In the genomic region with DNA sequence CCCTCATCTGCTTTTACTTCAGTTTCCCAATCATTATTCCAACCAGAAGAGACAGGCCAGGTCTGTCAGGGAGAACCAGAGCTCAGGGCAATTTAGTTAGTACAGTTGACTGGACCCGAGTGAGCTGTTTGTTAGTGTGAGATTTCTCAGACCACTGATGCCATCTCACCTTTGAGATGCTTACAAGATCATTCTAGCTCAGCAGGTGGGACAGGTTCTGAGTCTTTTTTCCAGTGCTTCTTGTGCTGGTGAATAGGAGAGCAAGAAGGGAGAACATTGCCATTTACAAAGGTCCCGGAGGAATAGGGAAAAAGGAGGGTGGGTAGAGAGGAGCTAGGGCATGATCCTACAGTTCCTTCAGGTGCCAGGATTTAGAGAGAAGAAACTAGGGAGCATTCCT, we compare ENCODE assay signal across 26 cellular contexts.
"Had no signal": no experiment of that assay in that cellular context is flagged by ENCODE, and none has a peak within 500 bp of the region (broad histone marks: within the 10 kb centered on the region; RNA-seq: fewer than 3 reads in every experiment).

No MANE protein-coding gene starts in this region.

- H3K36me3 ChIP-seq: ovary had no signal

- H3K27me3 Mint-ChIP-seq: naive B cell; progenitor cell of endocrine pancreas; stimulated activated naive B cell treated with anti-CD40 and anti-IgM and Interleukin-4, amounts not matched to agents 10 μg/mL and 1 μg/mL and 100 μg/mL, for 72 hours had no signal

- H3K4me1 Mint-ChIP-seq: naive B cell; nephron progenitor cell; neural progenitor cell; stimulated activated naive B cell treated with anti-CD40 and anti-IgM and Interleukin-4, amounts not matched to agents 10 μg/mL and 1 μg/mL and 100 μg/mL, for 72 hours had no signal

- H3K4me3 Mint-ChIP-seq: mesothelial cell of epicardium; naive B cell; natural killer cell; nephron progenitor cell; neural progenitor cell; stimulated activated naive B cell treated with anti-CD40 and anti-IgM and Interleukin-4, amounts not matched to agents 10 μg/mL and 1 μg/mL and 100 μg/mL, for 72 hours had no signal

- H3K9ac ChIP-seq: neural progenitor cell had no signal

- H3K4me1 ChIP-seq: neural progenitor cell, right atrium auricular region, right lobe of liver, stomach, testis, thyroid gland, transverse colon, vagina had no signal

- H3K4me2 ChIP-seq: neural progenitor cell, smooth muscle cell had no signal

- H2AFZ ChIP-seq: neural progenitor cell had no signal

- DNase-seq: hypothalamus; islet precursor cell; left ventricle myocardium inferior; naive B cell; natural killer cell; nephron progenitor cell; ovary; right lobe of liver; stimulated activated CD4-positive, alpha-beta T cell treated with anti-CD3 and anti-CD28 coated beads, Interleukin-1b, Interleukin-23, amount 100 ng/mL, for 48 hours; stimulated activated CD4-positive, alpha-beta T cell treated with anti-CD3 and anti-CD28 coated beads, Interleukin-2, amount 100 ng/mL, for 48 hours; stimulated activated CD4-positive, alpha-beta T cell treated with anti-CD3 and anti-CD28 coated beads, Interleukin-4, amount 100 ng/mL, for 4 hours; stimulated activated CD8-positive, alpha-beta memory T cell treated with anti-CD3 and anti-CD28 coated beads, Interleukin-4, amount 100 ng/mL, for 48 hours; stimulated activated naive B cell treated with anti-CD40 and anti-IgM and Interleukin-4, amounts not matched to agents 10 μg/mL and 1 μg/mL and 100 μg/mL, for 72 hours; stimulated activated naive CD8-positive, alpha-beta T cell treated with anti-CD3 and anti-CD28 coated beads, Interleukin-15, Interleukin-2, amounts not matched to agents 100 U/mL and 50 U/mL, for 24 hours; stomach; testis; thyroid gland; transverse colon; upper lobe of left lung had no signal

- H3K27ac Mint-ChIP-seq: mesothelial cell of epicardium; naive B cell; natural killer cell; nephron progenitor cell; neural progenitor cell; progenitor cell of endocrine pancreas; stimulated activated naive B cell treated with anti-CD40 and anti-IgM and Interleukin-4, amounts not matched to agents 10 μg/mL and 1 μg/mL and 100 μg/mL, for 72 hours had no signal

- H3K27me3 ChIP-seq: neural progenitor cell, ovary, right atrium auricular region, right lobe of liver, stomach, testis, thyroid gland, transverse colon, upper lobe of left lung, vagina had no signal

- H3K9me3 ChIP-seq: left ventricle myocardium inferior, ovary, right atrium auricular region, right lobe of liver, stomach, testis, thyroid gland, transverse colon, upper lobe of left lung, vagina had no signal

- H3K27ac ChIP-seq: left ventricle myocardium inferior, neural progenitor cell, ovary, right atrium auricular region, right lobe of liver, stomach, testis, thyroid gland, transverse colon, upper lobe of left lung, vagina had no signal

- H3K4me3 ChIP-seq: left ventricle myocardium inferior, lung, neural progenitor cell, ovary, right atrium auricular region, right lobe of liver, smooth muscle cell, stomach, testis, thyroid gland, transverse colon, upper lobe of left lung, vagina had no signal

- H3K9me3 Mint-ChIP-seq: natural killer cell; nephron progenitor cell; neural progenitor cell; stimulated activated naive B cell treated with anti-CD40 and anti-IgM and Interleukin-4, amounts not matched to agents 10 μg/mL and 1 μg/mL and 100 μg/mL, for 72 hours had no signal
